ENCODE assay signal across 8 cellular contexts in genomic region chr1:91736999-91737615, GRCh38.
DNase-seq lines count a peak whose midpoint lies in the region; ATAC-seq and TF ChIP-seq lines count a peak whose summit lies in the region.

No MANE protein-coding gene starts in this region.

- TF ChIP-seq CTCF in WI38 (IDR thresholded peaks at IDR 0.05; ENCODE audit: low read depth, low read length) (no peak), progenitor cell of endocrine pancreas (IDR thresholded peaks at IDR 0.05; ENCODE audit: unreplicated experiment) (no peak)

- peak overlapping the region; percentile 11 for H3K4me3 Mint-ChIP-seq in progenitor cell of endocrine pancreas (ENCODE audit: low read depth)
- H3K4me3 Mint-ChIP-seq in activated T-cell treated with anti-CD3 and anti-CD28 coated beads, Interleukin-2, amount 50 U/mL, for 24 hours, result no peak overlapping the region

- H3K4me1 Mint-ChIP-seq in progenitor cell of endocrine pancreas (ENCODE audit: low read depth), result peaks cover 16% of the 10 kb centered on the region
- H3K4me1 Mint-ChIP-seq in activated T-cell treated with anti-CD3 and anti-CD28 coated beads, Interleukin-2, amount 50 U/mL, for 24 hours (ENCODE audit: low read depth), result peaks cover 49% of the 10 kb centered on the region

- H3K27ac Mint-ChIP-seq in progenitor cell of endocrine pancreas, result peak overlapping the region; percentile 94
- no peak overlapping the region for H3K27ac Mint-ChIP-seq in activated T-cell treated with anti-CD3 and anti-CD28 coated beads, Interleukin-2, amount 50 U/mL, for 24 hours

- H3K4me3 ChIP-seq in WI38 (ENCODE audit: low read depth, low read length), result peak overlapping the region; percentile 36

- ATAC-seq in Right ventricle myocardium superior (ENCODE audit: poor library complexity), result peak; percentile 75

- H3K36me3 Mint-ChIP-seq in progenitor cell of endocrine pancreas (ENCODE audit: insufficient read depth), result no peaks in the 10 kb centered on the region
- peaks cover 39% of the 10 kb centered on the region for H3K36me3 Mint-ChIP-seq in activated T-cell treated with anti-CD3 and anti-CD28 coated beads, Interleukin-2, amount 50 U/mL, for 24 hours (ENCODE audit: low read depth)

- DNase-seq in EH (ENCODE audit: low read depth), result peak; percentile 96
- DNase-seq in Right ventricle myocardium superior, result no peak
- DNase-seq in progenitor cell of endocrine pancreas (ENCODE audit: low spot score, unreplicated experiment), result peak; percentile 16
- no peak for DNase-seq in activated gamma-delta T cell treated with Interleukin-2 at 50 U/mL for 16 hours
- DNase-seq in posterior vena cava (ENCODE audit: low spot score), result no peak
- no peak for DNase-seq in activated T-cell treated with anti-CD3 and anti-CD28 coated beads, Interleukin-2, amount 50 U/mL, for 24 hours
- DNase-seq in putamen (ENCODE audit: low spot score), result no peak

- no peaks in the 10 kb centered on the region for H3K27me3 Mint-ChIP-seq in progenitor cell of endocrine pancreas
- H3K27me3 Mint-ChIP-seq in activated T-cell treated with anti-CD3 and anti-CD28 coated beads, Interleukin-2, amount 50 U/mL, for 24 hours, result no peaks in the 10 kb centered on the region

- intact Hi-C loops in Right ventricle myocardium superior (cut with DNase I), result no loop called here
- intact Hi-C loops in posterior vena cava (cut with DNase I), result loop anchor here in 1 of 2 donors (10.0 kb wide), 1 partner anchor 162 kb away; no protein-coding TSS in a partner anchor

- peaks cover 6% of the 10 kb centered on the region for H3K9me3 Mint-ChIP-seq in progenitor cell of endocrine pancreas (ENCODE audit: low read depth)
- peaks cover 5% of the 10 kb centered on the region for H3K9me3 Mint-ChIP-seq in activated T-cell treated with anti-CD3 and anti-CD28 coated beads, Interleukin-2, amount 50 U/mL, for 24 hours

Comparison
In these comparisons a context has a peak if more than half of its experiments do, and no peak if none do; other contexts are left out.
1. DNase-seq: peak in EH (single experiment) and progenitor cell of endocrine pancreas (single experiment); none in Right ventricle myocardium superior (single experiment), activated gamma-delta T cell treated with Interleukin-2 at 50 U/mL for 16 hours (single experiment), posterior vena cava (single experiment), activated T-cell treated with anti-CD3 and anti-CD28 coated beads, Interleukin-2, amount 50 U/mL, for 24 hours (single experiment) and putamen (single experiment).